ENCODE assay signal across 23 cellular contexts in genomic region chr4:124807421-124807820, GRCh38.
DNase-seq lines count a peak whose midpoint lies in the region; ATAC-seq and TF ChIP-seq lines count a peak whose summit lies in the region.
"Had no signal": no experiment of that assay in that cellular context is flagged by ENCODE, and none has a peak within 500 bp of the region (broad histone marks: within the 10 kb centered on the region; RNA-seq: fewer than 3 reads in every experiment).

No MANE protein-coding gene starts in this region.

- POLR2A ChIA-PET in HCT116 (lab: Charles Lee) (no interaction called here), A673 (lab: Charles Lee; ENCODE audit: low non-redundant PET) (interaction anchor here (0.7 kb wide), 1 partner anchor 142 kb away, joined by 3 read pairs; no protein-coding TSS in a partner anchor)

- no peaks in the 10 kb centered on the region for H3K79me2 ChIP-seq in ACC112 (ENCODE audit: control insufficient read depth, insufficient read depth, low read length, unreplicated experiment)
- no peaks in the 10 kb centered on the region for H3K79me2 ChIP-seq in HCT116 (ENCODE audit: insufficient read depth, low read length)
- H3K79me2 ChIP-seq in hepatocyte, result no peaks in the 10 kb centered on the region

- H3K4me3 ChIP-seq in ACC112 (ENCODE audit: low read depth, low read length) (no peak overlapping the region), HCT116 (replicated peaks in 1 of 2; ENCODE audit: low read depth in 1 of 2, low read length in 2 of 2) (no peak overlapping the region), HUES64 (ENCODE audit: low read length) (no peak overlapping the region), hepatocyte (no peak overlapping the region), A673 (ENCODE audit: low read depth, low read length, poor library complexity, severe bottlenecking) (no peak overlapping the region)
- H3K4me3 ChIP-seq: A549; BLaER1 treated with 17β-estradiol and CSF1 and Interleukin-3, amounts not matched to agents 10 nM and 100 nM; GM12878 had no signal

- no peak overlapping the region for H3K27ac ChIP-seq in ACC112 (ENCODE audit: low read depth, low read length)
- H3K27ac ChIP-seq in HCT116 (ENCODE audit: low read depth, low read length), result no peak overlapping the region
- H3K27ac ChIP-seq in HUES64 (ENCODE audit: low read depth, low read length), result peak overlapping the region; percentile 53; the same call in 1 of the 2 replicates
- no peak overlapping the region for H3K27ac ChIP-seq in hepatocyte
- H3K27ac ChIP-seq in A673 (ENCODE audit: low read depth, low read length, poor library complexity, severe bottlenecking), result no peak overlapping the region
- H3K27ac ChIP-seq: 22Rv1; A549; BLaER1 treated with 17β-estradiol and CSF1 and Interleukin-3, amounts not matched to agents 10 nM and 100 nM; C4-2B had no signal

- no peaks in the 10 kb centered on the region for H3K36me3 ChIP-seq in ACC112 (ENCODE audit: insufficient read depth, low read length)
- no peaks in the 10 kb centered on the region for H3K36me3 ChIP-seq in HCT116 (ENCODE audit: control insufficient read depth in 1 of 2, insufficient read depth in 2 of 2, low read length in 2 of 2)
- H3K36me3 ChIP-seq in HUES64 (ENCODE audit: insufficient read depth, low read length), result no peaks in the 10 kb centered on the region
- H3K36me3 ChIP-seq in hepatocyte (replicated peaks; ENCODE audit: insufficient read depth, low read depth), result no peaks in the 10 kb centered on the region
- H3K36me3 ChIP-seq in A673 (ENCODE audit: insufficient read depth, low read length, poor library complexity, severe bottlenecking), result no peaks in the 10 kb centered on the region
- H3K36me3 ChIP-seq: BLaER1 treated with 17β-estradiol and CSF1 and Interleukin-3, amounts not matched to agents 10 nM and 100 nM had no signal

- ATAC-seq in HCT116 (no peak), GM21786 (IDR thresholded peaks at IDR 0.05; ENCODE audit: unreplicated experiment) (no peak)
- ATAC-seq: A549, GM12878 had no signal

- intact Hi-C loops in HCT116 (cut with micrococcal nuclease), result no loop called here
- intact Hi-C loops in A673 (cut with micrococcal nuclease; ENCODE audit: unreplicated experiment), result no loop called here

- no peak for TF ChIP-seq POLR2A in HCT116 (IDR thresholded peaks at IDR 0.05; ENCODE audit: borderline replicate concordance, extremely low read depth, insufficient read depth, insufficient read length)

- no peak for TF ChIP-seq RAD21 in HCT116 (IDR thresholded peaks at IDR 0.05; ENCODE audit: low read depth)

- 86% methylated on average over 1 of the region's 1 CpG for WGBS in HUES64
- 43% methylated on average over 1 of the region's 1 CpG for WGBS in hepatocyte (ENCODE audit: low lambda C conversion rate, missing lambda C conversion rate)

- H4K20me1 ChIP-seq in HCT116 (ENCODE audit: insufficient read depth), result no peaks in the 10 kb centered on the region
- H4K20me1 ChIP-seq in hepatocyte (ENCODE audit: insufficient read depth, poor library complexity, severe bottlenecking), result no peaks in the 10 kb centered on the region
- H4K20me1 ChIP-seq: BLaER1 treated with 17β-estradiol and CSF1 and Interleukin-3, amounts not matched to agents 10 nM and 100 nM had no signal

- H3K9me3 ChIP-seq in HCT116 (ENCODE audit: control insufficient read depth in 1 of 2, insufficient read depth in 1 of 2, low read depth in 1 of 2, low read length in 2 of 2), result no peaks in the 10 kb centered on the region
- peaks cover 10% of the 10 kb centered on the region; the same call in 1 of the 2 replicates for H3K9me3 ChIP-seq in HUES64 (ENCODE audit: insufficient read depth, low read depth, low read length)
- H3K9me3 ChIP-seq in hepatocyte (ENCODE audit: low read depth), result no peaks in the 10 kb centered on the region
- H3K9me3 ChIP-seq in A673 (ENCODE audit: low read depth, low read length, poor library complexity, severe bottlenecking), result peaks cover 3% of the 10 kb centered on the region
- H3K9me3 ChIP-seq: A549 had no signal

- no peak for TF ChIP-seq CTCF in HCT116 (IDR thresholded peaks at IDR 0.05 in 2 of 3, conservative IDR thresholded peaks at IDR 0.05 in 1 of 3; ENCODE audit: borderline replicate concordance in 1 of 3, insufficient read depth in 1 of 3, low read depth in 2 of 3, low read length in 2 of 3)
- TF ChIP-seq CTCF in hepatocyte (IDR thresholded peaks at IDR 0.05; ENCODE audit: poor library complexity), result no peak
- no peak for TF ChIP-seq CTCF in A673 (conservative IDR thresholded peaks at IDR 0.05; ENCODE audit: low read depth, low read length)

- BruUV-seq in HCT116 (replicated peaks; lab: Mats Ljungman, UMichigan), result no TSS peak
- BruUV-seq in A673 (replicated peaks; lab: Mats Ljungman, UMichigan), result no TSS peak

- H2AFZ ChIP-seq in ACC112 (ENCODE audit: low read length, unreplicated experiment) (peak overlapping the region; percentile 17), HCT116 (ENCODE audit: low read depth, low read length, poor library complexity, severe bottlenecking) (peak overlapping the region; percentile 12), hepatocyte (peak overlapping the region; percentile 45)

- DNase-seq in HCT116 (ENCODE audit: low read depth, low spot score), result no peak
- DNase-seq in hepatocyte (ENCODE audit: low spot score), result no peak
- no peak for DNase-seq in stimulated activated CD4-positive, alpha-beta T cell treated with anti-CD3 and anti-CD28 coated beads, Interleukin-4, amount 100 ng/mL, for 24 hours
- no peak for DNase-seq in NCI-H345 (lab: John Stamatoyannopoulos, UW)
- no peak for DNase-seq in A673 (ENCODE audit: low spot score)
- DNase-seq: AML-193; CD8-positive, alpha-beta memory T cell; COR-L47; DMS 273 treated with DMSO at 0.1 percent for 48 hours; DMS153; DMS53; DMS79; DND-41; EL; GDM1 had no signal

- RAD21 ChIA-PET in HCT116 (lab: Charles Lee; ENCODE audit: low non-redundant PET in 1 of 2, low total read pairs in 2 of 2, uncharacterized antibody in 2 of 2, unreplicated experiment in 2 of 2), result no interaction called here

- H3K9ac ChIP-seq in HCT116 (ENCODE audit: low read length) (no peak overlapping the region), HUES64 (ENCODE audit: low read depth, low read length) (no peak overlapping the region)
- H3K9ac ChIP-seq: BLaER1 treated with 17β-estradiol and CSF1 and Interleukin-3, amounts not matched to agents 10 nM and 100 nM had no signal

- H3K27me3 ChIP-seq in ACC112 (ENCODE audit: insufficient read depth, low read length) (no peaks in the 10 kb centered on the region), HCT116 (ENCODE audit: insufficient read depth, low read length) (no peaks in the 10 kb centered on the region), HUES64 (ENCODE audit: insufficient read depth, low read length) (no peaks in the 10 kb centered on the region), hepatocyte (no peaks in the 10 kb centered on the region), A673 (replicated peaks; ENCODE audit: insufficient read depth, low read depth, low read length, poor library complexity) (no peaks in the 10 kb centered on the region)
- H3K27me3 ChIP-seq: BLaER1 treated with 17β-estradiol and CSF1 and Interleukin-3, amounts not matched to agents 10 nM and 100 nM had no signal

- H3K9me2 ChIP-seq in HCT116 (ENCODE audit: insufficient read depth) (no peaks in the 10 kb centered on the region), hepatocyte (replicated peaks; ENCODE audit: insufficient read depth) (no peaks in the 10 kb centered on the region)

- no peak overlapping the region for H3K4me2 ChIP-seq in HCT116 (ENCODE audit: low read length)
- H3K4me2 ChIP-seq in hepatocyte, result no peak overlapping the region
- H3K4me2 ChIP-seq: A549; BLaER1 treated with 17β-estradiol and CSF1 and Interleukin-3, amounts not matched to agents 10 nM and 100 nM had no signal

- H3K4me1 ChIP-seq in ACC112 (ENCODE audit: control insufficient read depth, insufficient read depth, low read length, unreplicated experiment), result no peaks in the 10 kb centered on the region
- H3K4me1 ChIP-seq in HCT116 (ENCODE audit: control insufficient read depth in 1 of 2, insufficient read depth in 2 of 2, low read length in 2 of 2), result no peaks in the 10 kb centered on the region
- H3K4me1 ChIP-seq in HUES64 (ENCODE audit: insufficient read depth, low read length), result peaks cover 17% of the 10 kb centered on the region
- H3K4me1 ChIP-seq in hepatocyte (ENCODE audit: insufficient read depth), result no peaks in the 10 kb centered on the region
- no peaks in the 10 kb centered on the region for H3K4me1 ChIP-seq in A673 (ENCODE audit: insufficient read depth, low read length, poor library complexity, severe bottlenecking)
- H3K4me1 ChIP-seq: A549; BLaER1 treated with 17β-estradiol and CSF1 and Interleukin-3, amounts not matched to agents 10 nM and 100 nM had no signal

- CTCF ChIA-PET in HCT116 (lab: Charles Lee) (no interaction called here), A673 (lab: Charles Lee) (no interaction called here)

TF ChIP-seq in HCT116, 20 proteins besides CTCF, POLR2A, EP300 and RAD21 (continues in another document):
- no peak for TF ChIP-seq EZH2 (IDR thresholded peaks at IDR 0.05)
- no peak for TF ChIP-seq TCF7L2 (IDR thresholded peaks at IDR 0.05; ENCODE audit: borderline replicate concordance, extremely low read depth, insufficient read depth, insufficient read length)
- no peak for TF ChIP-seq YY1 (IDR thresholded peaks at IDR 0.05; ENCODE audit: extremely low read depth, insufficient replicate concordance, low read depth, low read length)
- TF ChIP-seq SRF (IDR thresholded peaks at IDR 0.05; ENCODE audit: low read depth), result no peak
- TF ChIP-seq CEBPB (IDR thresholded peaks at IDR 0.05; ENCODE audit: low read depth), result no peak
- no peak for TF ChIP-seq POLR2AphosphoS5 (IDR thresholded peaks at IDR 0.05; ENCODE audit: low read depth, low read length)
- no peak for TF ChIP-seq EGR1 (IDR thresholded peaks at IDR 0.05; ENCODE audit: low read depth)
- TF ChIP-seq MAX (IDR thresholded peaks at IDR 0.05), result no peak
- no peak for TF ChIP-seq JUND (IDR thresholded peaks at IDR 0.05)
